Comparison of ENCODE assay signal across 25 cellular contexts in genomic region chr1:186289943-186290560, GRCh38. TPM values are rescaled to one million over a fixed set of nuclear protein-coding genes. Genes with fewer than 3 reads are reported as not detected.
DNase-seq lines count a peak whose midpoint lies in the region; ATAC-seq lines count a peak whose summit lies in the region.
"Had no signal": no experiment of that assay in that cellular context is flagged by ENCODE, and none has a peak within 500 bp of the region (broad histone marks: within the 10 kb centered on the region; RNA-seq: fewer than 3 reads in every experiment).

No MANE protein-coding gene starts in this region.

- H3K27me3 ChIP-seq in CD4-positive, alpha-beta memory T cell (ENCODE audit: insufficient read depth, low read length): no peaks in the 10 kb centered on the region
- no peaks in the 10 kb centered on the region for H3K27me3 ChIP-seq in naive thymus-derived CD4-positive, alpha-beta T cell (ENCODE audit: control insufficient read depth in 2 of 2, insufficient read depth in 2 of 2, low read length in 2 of 2)

- H3K4me1 ChIP-seq in CD4-positive, alpha-beta memory T cell (ENCODE audit: insufficient read depth, low read length): peaks cover 35% of the 10 kb centered on the region
- H3K4me1 ChIP-seq in naive thymus-derived CD4-positive, alpha-beta T cell (ENCODE audit: control insufficient read depth in 2 of 2, insufficient read depth in 2 of 2, low read length in 2 of 2): peaks cover 0 to 41% of the 10 kb centered on the region in 2 donors
- H3K4me1 ChIP-seq: BE2C, Caco-2, SJSA1 had no signal

- intact Hi-C loops in CD4-positive, alpha-beta memory T cell (cut with micrococcal nuclease): loop anchor here (2.0 kb wide), 1 partner anchor 15 kb away; no protein-coding TSS in a partner anchor
- intact Hi-C loops in activated CD4-positive, alpha-beta memory T cell treated with anti-CD3 and anti-CD28 coated beads for 36 hours (cut with micrococcal nuclease): loop anchor here (1.0 to 5.0 kb wide), 5 partner anchors 11 to 447 kb away; no protein-coding TSS in a partner anchor
- intact Hi-C loops in naive thymus-derived CD4-positive, alpha-beta T cell (cut with micrococcal nuclease): loop anchor here (1.0 to 10.0 kb wide), 6 partner anchors 7 to 1135 kb away; partner anchors contain the start of genes SWT1 (in 1 of the 2) and TRMT1L (in 1 of the 2)
- intact Hi-C loops in head of caudate nucleus (cut with DNase I): no loop called here

- H3K27ac Mint-ChIP-seq in activated CD4-positive, alpha-beta T cell treated with anti-CD3 and anti-CD28 coated beads, Interleukin-2, amount 10 ng/mL, durations not matched to agents 7 days and 5 days: peak overlapping the region; percentile 88
- H3K27ac Mint-ChIP-seq in CD4-positive, alpha-beta memory T cell: peak overlapping the region; percentile 5 to 81 (median 57)
- H3K27ac Mint-ChIP-seq in activated CD4-positive, alpha-beta memory T cell treated with anti-CD3 and anti-CD28 coated beads for 36 hours: peak overlapping the region; percentile 92
- H3K27ac Mint-ChIP-seq in naive thymus-derived CD4-positive, alpha-beta T cell: peak overlapping the region; percentile 92 to 100 (median 94)
- H3K27ac Mint-ChIP-seq: mesothelial cell of epicardium, natural killer cell had no signal

- no peak overlapping the region for H3K27ac ChIP-seq in CD4-positive, alpha-beta memory T cell (ENCODE audit: low read depth, low read length)
- peak overlapping the region; percentile 52 for H3K27ac ChIP-seq in naive thymus-derived CD4-positive, alpha-beta T cell (ENCODE audit: low read depth, low read length)
- H3K27ac ChIP-seq: SJSA1, VCaP had no signal

- no peak for DNase-seq in activated CD4-positive, alpha-beta T cell treated with anti-CD3 and anti-CD28 coated beads, Interleukin-2, amount 10 ng/mL, durations not matched to agents 7 days and 5 days
- no peak for DNase-seq in activated CD4-positive, alpha-beta T cell treated with anti-CD3 and anti-CD28 coated beads, Interleukin-2, amount 50 U/mL, for 4 hours
- DNase-seq in CD4-positive, alpha-beta memory T cell: no peak
- no peak for DNase-seq in activated CD4-positive, alpha-beta memory T cell treated with anti-CD3 and anti-CD28 coated beads for 36 hours
- DNase-seq in naive thymus-derived CD4-positive, alpha-beta T cell: no peak
- DNase-seq in inferior parietal cortex (ENCODE audit: extremely low spot score) (no peak), NCI-H1105 (lab: John Stamatoyannopoulos, UW) (no peak), head of caudate nucleus (no peak)
- DNase-seq: activated CD8-positive, alpha-beta memory T cell treated with anti-CD3 and anti-CD28 coated beads for 24 hours; BE2C; Caco-2; DND-41; effector memory CD4-positive, alpha-beta T cell; foreskin melanocyte; H7; hypothalamus; left ventricle myocardium superior; natural killer cell; NCI-H187; NCI-H524 treated with DMSO at 0.1 percent for 48 hours had no signal

- peaks cover 67% of the 10 kb centered on the region for H3K4me1 Mint-ChIP-seq in activated CD4-positive, alpha-beta T cell treated with anti-CD3 and anti-CD28 coated beads, Interleukin-2, amount 10 ng/mL, durations not matched to agents 7 days and 5 days
- H3K4me1 Mint-ChIP-seq in CD4-positive, alpha-beta memory T cell: peaks cover 19 to 31% (median 27%) of the 10 kb centered on the region in 4 donors
- H3K4me1 Mint-ChIP-seq in activated CD4-positive, alpha-beta memory T cell treated with anti-CD3 and anti-CD28 coated beads for 36 hours (ENCODE audit: low read depth): peaks cover 65% of the 10 kb centered on the region
- H3K4me1 Mint-ChIP-seq in naive thymus-derived CD4-positive, alpha-beta T cell: peaks cover 33 to 82% (median 71%) of the 10 kb centered on the region in 7 donors
- H3K4me1 Mint-ChIP-seq: mesothelial cell of epicardium, natural killer cell had no signal

- no peaks in the 10 kb centered on the region for H3K27me3 Mint-ChIP-seq in activated CD4-positive, alpha-beta T cell treated with anti-CD3 and anti-CD28 coated beads, Interleukin-2, amount 10 ng/mL, durations not matched to agents 7 days and 5 days
- peaks cover 0 to 7% of the 10 kb centered on the region in 2 donors for H3K27me3 Mint-ChIP-seq in CD4-positive, alpha-beta memory T cell
- H3K27me3 Mint-ChIP-seq in activated CD4-positive, alpha-beta memory T cell treated with anti-CD3 and anti-CD28 coated beads for 36 hours: peaks cover 2% of the 10 kb centered on the region
- peaks cover 0 to 3% (median 0%) of the 10 kb centered on the region in 5 donors for H3K27me3 Mint-ChIP-seq in naive thymus-derived CD4-positive, alpha-beta T cell

- H3K36me3 Mint-ChIP-seq in activated CD4-positive, alpha-beta T cell treated with anti-CD3 and anti-CD28 coated beads, Interleukin-2, amount 10 ng/mL, durations not matched to agents 7 days and 5 days (ENCODE audit: low read depth): peaks cover 32% of the 10 kb centered on the region
- no peaks in the 10 kb centered on the region for H3K36me3 Mint-ChIP-seq in CD4-positive, alpha-beta memory T cell
- peaks cover 5% of the 10 kb centered on the region for H3K36me3 Mint-ChIP-seq in activated CD4-positive, alpha-beta memory T cell treated with anti-CD3 and anti-CD28 coated beads for 36 hours
- peaks cover under 1 to 21% (median 9%) of the 10 kb centered on the region in 5 donors for H3K36me3 Mint-ChIP-seq in naive thymus-derived CD4-positive, alpha-beta T cell
- H3K36me3 Mint-ChIP-seq: mesothelial cell of epicardium, natural killer cell had no signal

- no peak overlapping the region for H3K4me3 ChIP-seq in CD4-positive, alpha-beta memory T cell (ENCODE audit: low read length in 2 of 2)
- H3K4me3 ChIP-seq in naive thymus-derived CD4-positive, alpha-beta T cell (ENCODE audit: low read length): no peak overlapping the region
- H3K4me3 ChIP-seq: SJSA1 had no signal

- H3K9me3 ChIP-seq in CD4-positive, alpha-beta memory T cell (ENCODE audit: control insufficient read depth in 1 of 2, low read length in 2 of 2): no peaks in the 10 kb centered on the region
- no peaks in the 10 kb centered on the region for H3K9me3 ChIP-seq in naive thymus-derived CD4-positive, alpha-beta T cell (ENCODE audit: control insufficient read depth in 2 of 3, low read length in 3 of 3)
- H3K9me3 ChIP-seq: BE2C, Caco-2, SJSA1 had no signal

- CTCF ChIA-PET in activated CD4-positive, alpha-beta T cell treated with anti-CD3 and anti-CD28 coated beads, Interleukin-2, amount 10 ng/mL, durations not matched to agents 7 days and 5 days (lab: Charles Lee): interaction anchor here (0.5 to 5.9 kb wide), 8 partner anchors 8 to 117 kb away, joined by 3 to 19 read pairs (median 4); partner anchors contain the start of genes ODR4 and TPR
- CTCF ChIA-PET in CD4-positive, alpha-beta memory T cell (lab: Charles Lee; ENCODE audit: partially characterized antibody): interaction anchor here (0.9 to 2.0 kb wide), 4 partner anchors 8 to 35 kb away, joined by 3 to 14 read pairs (median 6); no protein-coding TSS in a partner anchor
- CTCF ChIA-PET in activated CD4-positive, alpha-beta memory T cell treated with anti-CD3 and anti-CD28 coated beads for 36 hours (lab: Charles Lee): interaction anchor here (0.6 to 2.8 kb wide), 3 partner anchors 12 to 15 kb away, joined by 3 to 16 read pairs (median 3); no protein-coding TSS in a partner anchor
- CTCF ChIA-PET in naive thymus-derived CD4-positive, alpha-beta T cell (lab: Charles Lee): interaction anchor here (0.7 to 4.2 kb wide), 4 partner anchors 13 to 29 kb away, joined by 3 to 50 read pairs (median 4); no protein-coding TSS in a partner anchor

- no peaks in the 10 kb centered on the region for H3K36me3 ChIP-seq in CD4-positive, alpha-beta memory T cell (ENCODE audit: insufficient read depth, low read length)
- H3K36me3 ChIP-seq in naive thymus-derived CD4-positive, alpha-beta T cell (ENCODE audit: control insufficient read depth in 2 of 3, insufficient read depth in 3 of 3, low read length in 3 of 3): no peaks in the 10 kb centered on the region
- H3K36me3 ChIP-seq: BE2C, SJSA1 had no signal

- ATAC-seq in naive thymus-derived CD4-positive, alpha-beta T cell: no peak
- ATAC-seq: left ventricle myocardium superior, natural killer cell had no signal

- POLR2A ChIA-PET in activated CD4-positive, alpha-beta T cell treated with anti-CD3 and anti-CD28 coated beads, Interleukin-2, amount 10 ng/mL, durations not matched to agents 7 days and 5 days (lab: Charles Lee): no interaction called here
- POLR2A ChIA-PET in CD4-positive, alpha-beta memory T cell (lab: Charles Lee; ENCODE audit: partially characterized antibody): interaction anchor here (0.6 to 1.2 kb wide), 5 partner anchors 9 to 19 kb away, joined by 3 to 5 read pairs (median 5); no protein-coding TSS in a partner anchor
- POLR2A ChIA-PET in activated CD4-positive, alpha-beta memory T cell treated with anti-CD3 and anti-CD28 coated beads for 36 hours (lab: Charles Lee): interaction anchor here (0.6 to 2.1 kb wide), 3 partner anchors 9 to 1335 kb away, joined by 3 to 5 read pairs (median 5); no protein-coding TSS in a partner anchor
- POLR2A ChIA-PET in naive thymus-derived CD4-positive, alpha-beta T cell (lab: Charles Lee): interaction anchor here (1.2 to 4.6 kb wide), 9 partner anchors 9 to 85 kb away, joined by 3 to 32 read pairs (median 6); partner anchors contain the start of gene TPR

- no peak overlapping the region for H3K4me3 Mint-ChIP-seq in activated CD4-positive, alpha-beta T cell treated with anti-CD3 and anti-CD28 coated beads, Interleukin-2, amount 10 ng/mL, durations not matched to agents 7 days and 5 days
- peak overlapping the region in 4 of 8 donors; percentile 1 to 37 (median 15) for H3K4me3 Mint-ChIP-seq in CD4-positive, alpha-beta memory T cell
- H3K4me3 Mint-ChIP-seq in activated CD4-positive, alpha-beta memory T cell treated with anti-CD3 and anti-CD28 coated beads for 36 hours: peak overlapping the region; percentile 24
- H3K4me3 Mint-ChIP-seq in naive thymus-derived CD4-positive, alpha-beta T cell: peak overlapping the region in 8 of 10 donors; percentile 8 to 72 (median 51)
- H3K4me3 Mint-ChIP-seq: mesothelial cell of epicardium, natural killer cell had no signal

- peaks cover 34% of the 10 kb centered on the region for H3K9me3 Mint-ChIP-seq in activated CD4-positive, alpha-beta T cell treated with anti-CD3 and anti-CD28 coated beads, Interleukin-2, amount 10 ng/mL, durations not matched to agents 7 days and 5 days
- H3K9me3 Mint-ChIP-seq in CD4-positive, alpha-beta memory T cell: peaks cover 0 to 2% (median 0%) of the 10 kb centered on the region in 8 donors
- H3K9me3 Mint-ChIP-seq in activated CD4-positive, alpha-beta memory T cell treated with anti-CD3 and anti-CD28 coated beads for 36 hours: no peaks in the 10 kb centered on the region
- peaks cover 0 to 7% (median 2%) of the 10 kb centered on the region in 11 donors for H3K9me3 Mint-ChIP-seq in naive thymus-derived CD4-positive, alpha-beta T cell
- H3K9me3 Mint-ChIP-seq: mesothelial cell of epicardium, natural killer cell had no signal

RNA-seq across cellular contexts. Expression of gene PRG4, which starts 6.0 kb away (rescaled TPM):
- under 1 TPM; 0.69 to 0.92 TPM for total RNA-seq in activated CD4-positive, alpha-beta T cell treated with anti-CD3 and anti-CD28 coated beads, Interleukin-2, amount 10 ng/mL, durations not matched to agents 7 days and 5 days
- under 1 TPM; 0.11 to 0.35 TPM for total RNA-seq in CD4-positive, alpha-beta memory T cell
- under 1 TPM in 1 of 2 donors, not detected in 1; 0.32 TPM for polyA plus RNA-seq in CD4-positive, alpha-beta memory T cell
- total RNA-seq in activated CD4-positive, alpha-beta memory T cell treated with anti-CD3 and anti-CD28 coated beads for 36 hours: 1 to 10 TPM; 4.0 to 4.8 TPM
- total RNA-seq in naive thymus-derived CD4-positive, alpha-beta T cell: 1 to 10 TPM in 1 of 5 experiments, under 1 TPM in 4; 0.13 to 8.9 (median 0.24) TPM
- polyA plus RNA-seq in naive thymus-derived CD4-positive, alpha-beta T cell: under 1 TPM; 0.16 to 0.33 TPM
- total RNA-seq: bronchial epithelial cell, natural killer cell, RPMI7951, SJSA1 had no signal
